8 cellular contexts compared by ENCODE assay signal in genomic region chr19:46850228-46851203, GRCh38. TPM values are rescaled to one million over a fixed set of nuclear protein-coding genes. Genes with fewer than 3 reads are reported as not detected.
DNase-seq lines count a peak whose midpoint lies in the region; ATAC-seq and TF ChIP-seq lines count a peak whose summit lies in the region.

AP2S1 (minus strand) TSS chr19:46850846; CDS start chr19:46850766, 80 bp downstream.

- DNase-seq in NCI-H2196 treated with DMSO at 0.1 percent for 48 hours (lab: John Stamatoyannopoulos, UW; ENCODE audit: unreplicated experiment) (peak; percentile 98), breast epithelium (ENCODE audit: low spot score in 2 of 2) (peak; percentile 91 to 98)

- no peaks in the 10 kb centered on the region for H3K9me3 ChIP-seq in breast epithelium
- H3K9me3 ChIP-seq in iPS-18c (ENCODE audit: control insufficient read depth, insufficient read depth, low read length) = no peaks in the 10 kb centered on the region
- no peaks in the 10 kb centered on the region for H3K9me3 ChIP-seq in skeletal muscle tissue (ENCODE audit: control insufficient read depth in 3 of 3, low read length in 3 of 3)

- H3K27ac ChIP-seq in ACC112 (ENCODE audit: low read depth, low read length) (peak within 1 kb of the TSS; percentile 95), VCaP (peak within 1 kb of the TSS; percentile 83), breast epithelium (peak within 1 kb of the TSS; percentile 91 to 94), skeletal muscle tissue (ENCODE audit: low read depth, low read length) (peak within 1 kb of the TSS; percentile 85)

- H3K27me3 ChIP-seq in ACC112 (ENCODE audit: insufficient read depth, low read length) = no peaks in the 10 kb centered on the region
- no peaks in the 10 kb centered on the region for H3K27me3 ChIP-seq in breast epithelium
- no peaks in the 10 kb centered on the region for H3K27me3 ChIP-seq in skeletal muscle tissue (ENCODE audit: control insufficient read depth in 3 of 3, insufficient read depth in 3 of 3, low read length in 3 of 3)

- peaks cover 38% of the 10 kb centered on the region for H3K79me2 ChIP-seq in ACC112 (ENCODE audit: control insufficient read depth, insufficient read depth, low read length, unreplicated experiment)

- peak within 1 kb of the TSS; percentile 67 for H2AFZ ChIP-seq in ACC112 (ENCODE audit: low read length, unreplicated experiment)

- no peak for TF ChIP-seq CTCF in VCaP (conservative IDR thresholded peaks at IDR 0.05)
- TF ChIP-seq CTCF in breast epithelium (IDR thresholded peaks at IDR 0.05) = no peak

- no peaks in the 10 kb centered on the region; the same call in 1 of the 2 replicates for H3K36me3 ChIP-seq in ACC112 (ENCODE audit: insufficient read depth, low read length)
- H3K36me3 ChIP-seq in breast epithelium = no peaks in the 10 kb centered on the region
- peaks cover 4 to 9% (median 7%) of the 10 kb centered on the region in 3 donors for H3K36me3 ChIP-seq in skeletal muscle tissue (ENCODE audit: control insufficient read depth in 3 of 3, insufficient read depth in 3 of 3, low read length in 3 of 3)

- H3K4me1 ChIP-seq in ACC112 (ENCODE audit: control insufficient read depth, insufficient read depth, low read length, unreplicated experiment) = no peaks in the 10 kb centered on the region
- H3K4me1 ChIP-seq in breast epithelium = peaks cover 0 to 5% of the 10 kb centered on the region in 2 donors
- H3K4me1 ChIP-seq in skeletal muscle tissue (ENCODE audit: control insufficient read depth in 3 of 3, insufficient read depth in 3 of 3, low read length in 3 of 3) = peaks cover 11 to 14% (median 13%) of the 10 kb centered on the region in 3 donors

- H3K9ac ChIP-seq in skeletal muscle tissue (ENCODE audit: low read depth in 1 of 3, low read length in 3 of 3) = peak within 1 kb of the TSS; percentile 87 to 93 (median 88)

- intact Hi-C loops in breast epithelium (cut with DNase I; ENCODE audit: low total_unique reads) = no loop called here

- H3K4me3 ChIP-seq in ACC112 (ENCODE audit: low read depth, low read length) = peak within 1 kb of the TSS; percentile 84
- H3K4me3 ChIP-seq in breast epithelium = peak within 1 kb of the TSS; percentile 84 to 91 (median 86)
- peak within 1 kb of the TSS; percentile 88 for H3K4me3 ChIP-seq in iPS-18c (ENCODE audit: insufficient read depth, low read depth, low read length)
- peak within 1 kb of the TSS; percentile 87 to 91 (median 88) for H3K4me3 ChIP-seq in skeletal muscle tissue (ENCODE audit: low read length in 3 of 3)

- ATAC-seq in GM18870 (IDR thresholded peaks at IDR 0.05; ENCODE audit: unreplicated experiment) (peak; percentile 89), HG03135 (IDR thresholded peaks at IDR 0.05; ENCODE audit: unreplicated experiment) (peak; percentile 88)

- TF ChIP-seq POLR2A in breast epithelium (IDR thresholded peaks at IDR 0.05) = peak; percentile 43

RNA-seq across cellular contexts. Expression of gene AP2S1, which starts in this region (rescaled TPM):
- total RNA-seq in breast epithelium = 100 to 1,000 TPM in 2 of 3 donors, 10 to 100 TPM in 1; 63.1 to 108 (median 101) TPM
- 50.1 TPM for total RNA-seq in skeletal muscle tissue

Comparison
In these comparisons a context has a peak if more than half of its experiments do, and no peak if none do; other contexts are left out.
1. Peak in every context shown above with its lines: DNase-seq, ATAC-seq, H3K4me3 ChIP-seq and H3K27ac ChIP-seq.